In the genomic region with DNA sequence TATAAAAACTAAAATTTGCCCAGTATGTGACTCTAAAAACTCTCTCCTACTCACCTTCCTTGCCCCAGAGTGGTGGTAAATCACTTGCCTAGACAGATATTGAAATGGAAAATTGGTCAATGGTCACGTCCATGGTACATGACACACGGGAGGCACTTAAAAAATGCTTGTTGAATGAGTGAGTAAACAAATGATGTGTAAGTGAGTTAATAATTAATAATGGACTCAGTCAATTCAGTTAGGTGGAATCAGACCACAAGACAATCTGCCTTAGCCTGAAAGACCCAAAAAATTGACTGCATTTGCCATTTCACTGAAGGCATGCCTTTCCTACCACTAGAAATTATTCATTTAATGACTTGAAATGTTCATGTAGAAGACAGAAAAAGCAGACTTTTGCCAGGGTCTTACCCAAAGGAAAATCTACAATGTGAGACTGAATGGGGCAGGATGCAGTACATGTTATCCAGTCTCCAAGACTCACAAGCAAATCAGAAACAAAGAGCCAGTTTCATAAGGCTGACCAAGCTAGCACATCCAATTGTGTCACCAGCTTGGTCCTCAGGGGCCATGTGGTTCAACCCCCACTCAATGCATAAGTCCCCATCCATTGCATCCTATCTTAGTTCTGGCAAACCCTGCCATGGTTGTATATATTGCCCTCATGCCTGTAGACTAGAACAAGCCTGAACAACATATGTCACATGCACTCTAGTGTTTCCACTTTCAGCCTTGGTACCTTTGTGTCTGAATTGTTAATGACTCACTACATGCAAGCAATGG, we compare ENCODE assay signal across 15 cellular contexts.
DNase-seq lines count a peak whose midpoint lies in the region; ATAC-seq and TF ChIP-seq lines count a peak whose summit lies in the region.
"Had no signal": no experiment of that assay in that cellular context is flagged by ENCODE, and none has a peak within 500 bp of the region (broad histone marks: within the 10 kb centered on the region; RNA-seq: fewer than 3 reads in every experiment).

No MANE protein-coding gene starts in this region.

- H3K27ac ChIP-seq in brain microvascular endothelial cell = no peak overlapping the region
- H3K27ac ChIP-seq: thyroid gland had no signal

- in situ Hi-C loops in brain microvascular endothelial cell (cut with HindIII; ENCODE audit: low pct_ligation_motif_present, low sequenced_read_pairs) = no loop called here

- ATAC-seq in HG02970 (IDR thresholded peaks at IDR 0.05; ENCODE audit: low FRiP score, unreplicated experiment) (peak; percentile 53), HG02852 (IDR thresholded peaks at IDR 0.05; ENCODE audit: unreplicated experiment) (no peak)
- ATAC-seq: SK-N-SH treated with all-trans-retinoic acid at 6 μM for 48 hours had no signal

- H3K4me3 ChIP-seq in brain microvascular endothelial cell (ENCODE audit: low read depth, low read length) = no peak overlapping the region
- H3K4me3 ChIP-seq: thyroid gland had no signal

- peak; percentile 11 for DNase-seq in NCI-H2171 treated with DMSO at 0.1 percent for 48 hours (lab: John Stamatoyannopoulos, UW)
- DNase-seq in NCI-H2171 (lab: John Stamatoyannopoulos, UW) = no peak
- DNase-seq in HuH-7 (ENCODE audit: low spot score) = peak; percentile 16
- no peak for DNase-seq in MV-4-11 (lab: John Stamatoyannopoulos, UW)
- DNase-seq in brain microvascular endothelial cell = no peak
- DNase-seq in mesenteric fat pad (ENCODE audit: low spot score) = no peak
- DNase-seq: 8988T; activated B cell treated with CpG ODN at 0.5 μM for 24 hours; activated T-cell treated with anti-CD3 and anti-CD28 coated beads, Interleukin-2, amount 50 U/mL, for 1 hour; NCI-H1436 treated with DMSO at 0.1 percent for 48 hours; nephron progenitor cell; thyroid gland had no signal

- H3K36me3 ChIP-seq in brain microvascular endothelial cell (replicated peaks) = peaks cover 43% of the 10 kb centered on the region
- H3K36me3 ChIP-seq: thyroid gland had no signal

- H3K27me3 ChIP-seq in brain microvascular endothelial cell (replicated peaks) = no peaks in the 10 kb centered on the region
- H3K27me3 ChIP-seq: thyroid gland had no signal

- no peak for TF ChIP-seq CTCF in brain microvascular endothelial cell (IDR thresholded peaks at IDR 0.05; ENCODE audit: low read depth, low read length, missing control alignments)

Comparison
In these comparisons a context has a peak if more than half of its experiments do, and no peak if none do; other contexts are left out.
1. DNase-seq: peak in NCI-H2171 treated with DMSO at 0.1 percent for 48 hours (single experiment) and HuH-7 (single experiment); none in NCI-H2171 (single experiment), MV-4-11 (single experiment), brain microvascular endothelial cell (single experiment) and mesenteric fat pad (single experiment).